20 cellular contexts compared by ENCODE assay signal in genomic region chr13:76266566-76266965, GRCh38.
DNase-seq lines count a peak whose midpoint lies in the region; ATAC-seq, FAIRE-seq and TF ChIP-seq lines count a peak whose summit lies in the region.
"Had no signal": no experiment of that assay in that cellular context is flagged by ENCODE, and none has a peak within 500 bp of the region (broad histone marks: within the 10 kb centered on the region; RNA-seq: fewer than 3 reads in every experiment).

No MANE protein-coding gene starts in this region.

- BruUV-seq in endothelial cell of umbilical vein (replicated peaks; lab: Mats Ljungman, UMichigan): no TSS peak

- peaks cover 14% of the 10 kb centered on the region for H3K4me1 ChIP-seq in ACC112 (ENCODE audit: control insufficient read depth, insufficient read depth, low read length, unreplicated experiment)
- no peaks in the 10 kb centered on the region for H3K4me1 ChIP-seq in adipocyte (ENCODE audit: control insufficient read depth, insufficient read depth, low read length)
- no peaks in the 10 kb centered on the region for H3K4me1 ChIP-seq in endothelial cell of umbilical vein (ENCODE audit: control insufficient read depth, extremely low read depth, insufficient read depth, low read length)
- H3K4me1 ChIP-seq: BLaER1 had no signal

- H3K4me3 Mint-ChIP-seq in activated CD8-positive, alpha-beta T cell treated with anti-CD3 and anti-CD28 coated beads, Interleukin-2, amount 10 ng/mL, durations not matched to agents 7 days and 5 days: no peak overlapping the region
- H3K4me3 Mint-ChIP-seq: CD14-positive monocyte; CD4-positive, alpha-beta memory T cell; GM23338; HFFc6 had no signal

- DNase-seq in adipocyte (ENCODE audit: low read depth) (peak; percentile 61), endothelial cell of umbilical vein (ENCODE audit: low read depth, low spot score) (no peak), fibroblast of peridontal ligament (ENCODE audit: extremely low read depth) (peak; percentile 47), DMS79 treated with DMSO at 0.1 percent for 48 hours (lab: John Stamatoyannopoulos, UW) (no peak)
- no peak for DNase-seq in activated naive CD4-positive, alpha-beta T cell (lab: John Stamatoyannopoulos, UW)
- DNase-seq in activated CD8-positive, alpha-beta T cell treated with anti-CD3 and anti-CD28 coated beads, Interleukin-2, amount 10 ng/mL, durations not matched to agents 7 days and 5 days: no peak
- DNase-seq: CD4-positive, alpha-beta memory T cell; HFFc6 had no signal

- POLR2A ChIA-PET in endothelial cell of umbilical vein (lab: Charles Lee): no interaction called here
- POLR2A ChIA-PET in activated CD8-positive, alpha-beta T cell treated with anti-CD3 and anti-CD28 coated beads, Interleukin-2, amount 10 ng/mL, durations not matched to agents 7 days and 5 days (lab: Charles Lee): no interaction called here

- intact Hi-C loops in endothelial cell of umbilical vein (cut with micrococcal nuclease): no loop called here

- no peak for ATAC-seq in activated CD8-positive, alpha-beta T cell treated with anti-CD3 and anti-CD28 coated beads, Interleukin-2, amount 10 ng/mL, durations not matched to agents 7 days and 5 days
- ATAC-seq: GM23338, HCT116, K562 had no signal

- H3K27ac ChIP-seq in ACC112 (ENCODE audit: low read depth, low read length): 0 out of 2 replicates have a peak overlapping the region, but pooled peaks have one; percentile 29
- no peak overlapping the region for H3K27ac ChIP-seq in endothelial cell of umbilical vein (ENCODE audit: insufficient read depth, low read depth, low read length)
- H3K27ac ChIP-seq: BLaER1 had no signal

- H3K9ac ChIP-seq in adipocyte (ENCODE audit: low read length): no peak overlapping the region
- H3K9ac ChIP-seq in endothelial cell of umbilical vein (replicated peaks; ENCODE audit: extremely low read depth, insufficient read depth, low read length): no peak overlapping the region
- H3K9ac ChIP-seq: BLaER1 had no signal

- CTCF ChIA-PET in endothelial cell of umbilical vein (lab: Charles Lee): no interaction called here
- CTCF ChIA-PET in activated CD8-positive, alpha-beta T cell treated with anti-CD3 and anti-CD28 coated beads, Interleukin-2, amount 10 ng/mL, durations not matched to agents 7 days and 5 days (lab: Charles Lee): no interaction called here

- no peaks in the 10 kb centered on the region for H3K36me3 Mint-ChIP-seq in activated CD8-positive, alpha-beta T cell treated with anti-CD3 and anti-CD28 coated beads, Interleukin-2, amount 10 ng/mL, durations not matched to agents 7 days and 5 days (ENCODE audit: low read depth)
- H3K36me3 Mint-ChIP-seq: CD14-positive monocyte had no signal

- H4K20me1 ChIP-seq in endothelial cell of umbilical vein (replicated peaks; ENCODE audit: control insufficient read depth, extremely low read depth, insufficient read depth, low read length): no peaks in the 10 kb centered on the region
- H4K20me1 ChIP-seq: BLaER1 had no signal

- H3K27me3 ChIP-seq in ACC112 (ENCODE audit: insufficient read depth, low read length) (0 out of 2 replicates have a peak, but pooled peaks cover 5% of the 10 kb centered on the region), adipocyte (replicated peaks; ENCODE audit: control insufficient read depth, insufficient read depth, low read length) (no peaks in the 10 kb centered on the region), endothelial cell of umbilical vein (ENCODE audit: control insufficient read depth in 2 of 2, insufficient read depth in 2 of 2, low read length in 2 of 2) (no peaks in the 10 kb centered on the region)
- H3K27me3 ChIP-seq: BLaER1 had no signal

- dilution Hi-C loops in endothelial cell of umbilical vein (cut with MboI; ENCODE audit: extremely low pct_ligation_motif_present, low sequenced_read_pairs): no loop called here

- H2AFZ ChIP-seq in ACC112 (ENCODE audit: low read length, unreplicated experiment) (no peak overlapping the region), endothelial cell of umbilical vein (ENCODE audit: low read depth, low read length) (no peak overlapping the region)
- H2AFZ ChIP-seq: GM23338 had no signal

- H3K79me2 ChIP-seq in ACC112 (ENCODE audit: control insufficient read depth, insufficient read depth, low read length, unreplicated experiment) (no peaks in the 10 kb centered on the region), endothelial cell of umbilical vein (ENCODE audit: control insufficient read depth, insufficient read depth, low read length) (no peaks in the 10 kb centered on the region)

- no peak for TF ChIP-seq POLR2A in endothelial cell of umbilical vein (IDR thresholded peaks at IDR 0.05; ENCODE audit: low read depth, low read length)

- H3K9me3 Mint-ChIP-seq in activated CD8-positive, alpha-beta T cell treated with anti-CD3 and anti-CD28 coated beads, Interleukin-2, amount 10 ng/mL, durations not matched to agents 7 days and 5 days (ENCODE audit: insufficient read depth): peaks cover 9% of the 10 kb centered on the region

- H3K36me3 ChIP-seq in ACC112 (ENCODE audit: insufficient read depth, low read length) (no peaks in the 10 kb centered on the region), adipocyte (ENCODE audit: control insufficient read depth, insufficient read depth, low read length, severe bottlenecking) (no peaks in the 10 kb centered on the region), endothelial cell of umbilical vein (ENCODE audit: control insufficient read depth in 2 of 2, extremely low read depth in 1 of 2, insufficient read depth in 2 of 2, low read length in 2 of 2) (no peaks in the 10 kb centered on the region)
- H3K36me3 ChIP-seq: BLaER1 had no signal

- H3K4me3 ChIP-seq in ACC112 (ENCODE audit: low read depth, low read length): no peak overlapping the region
- H3K4me3 ChIP-seq in adipocyte (ENCODE audit: low read length): no peak overlapping the region
- H3K4me3 ChIP-seq in endothelial cell of umbilical vein (replicated peaks in 1 of 3; ENCODE audit: insufficient read depth in 1 of 3, low read depth in 1 of 3, low read length in 3 of 3): no peak overlapping the region
- H3K4me3 ChIP-seq: BLaER1, GM23338, K562 had no signal

- FAIRE-seq in endothelial cell of umbilical vein (lab: Jason Lieb, UNC): no peak
- FAIRE-seq: A204.1, G401.6, GM12891, GM18507, H54, HTR-8/SVneo, K562 had no signal

- TF ChIP-seq CTCF in endothelial cell of umbilical vein (IDR thresholded peaks at IDR 0.05; ENCODE audit: extremely low read depth in 1 of 2, insufficient read depth in 1 of 2, low read depth in 1 of 2, low read length in 2 of 2): no peak

- H3K4me1 Mint-ChIP-seq in activated CD8-positive, alpha-beta T cell treated with anti-CD3 and anti-CD28 coated beads, Interleukin-2, amount 10 ng/mL, durations not matched to agents 7 days and 5 days (ENCODE audit: low read depth): no peaks in the 10 kb centered on the region
- H3K4me1 Mint-ChIP-seq: CD14-positive monocyte; CD4-positive, alpha-beta memory T cell; GM23338 had no signal

- H3K27me3 Mint-ChIP-seq in activated CD8-positive, alpha-beta T cell treated with anti-CD3 and anti-CD28 coated beads, Interleukin-2, amount 10 ng/mL, durations not matched to agents 7 days and 5 days (ENCODE audit: low read depth): no peaks in the 10 kb centered on the region
- H3K27me3 Mint-ChIP-seq: CD4-positive, alpha-beta memory T cell had no signal

- H3K9me1 ChIP-seq in endothelial cell of umbilical vein (replicated peaks; ENCODE audit: control insufficient read depth, extremely low read depth, insufficient read depth, low read length): no peaks in the 10 kb centered on the region

- H3K9me3 ChIP-seq in adipocyte (ENCODE audit: control insufficient read depth, low read length): peaks cover 4% of the 10 kb centered on the region
- H3K9me3 ChIP-seq in endothelial cell of umbilical vein (replicated peaks; ENCODE audit: control insufficient read depth, insufficient read depth, low read length): no peaks in the 10 kb centered on the region
- H3K9me3 ChIP-seq: BLaER1 had no signal

- H3K27ac Mint-ChIP-seq in activated CD8-positive, alpha-beta T cell treated with anti-CD3 and anti-CD28 coated beads, Interleukin-2, amount 10 ng/mL, durations not matched to agents 7 days and 5 days: no peak overlapping the region
- H3K27ac Mint-ChIP-seq: CD14-positive monocyte; CD4-positive, alpha-beta memory T cell; GM23338; HFFc6 had no signal

- no peak overlapping the region for H3K4me2 ChIP-seq in endothelial cell of umbilical vein (ENCODE audit: insufficient read depth, low read length)
- H3K4me2 ChIP-seq: BLaER1, GM23338 had no signal

TF ChIP-seq in endothelial cell of umbilical vein, 7 proteins besides CTCF, POLR2A, EP300 and RAD21:
- TF ChIP-seq MYC (IDR thresholded peaks at IDR 0.05; ENCODE audit: low read depth, low read length): no peak
- peak; percentile 28 for TF ChIP-seq JUN (IDR thresholded peaks at IDR 0.05; ENCODE audit: borderline replicate concordance, insufficient read depth, insufficient read length, low read depth)

Comparison
In these comparisons a context has a peak if more than half of its experiments do, and no peak if none do; other contexts are left out.
1. DNase-seq: peak in adipocyte (single experiment) and fibroblast of peridontal ligament (single experiment); none in endothelial cell of umbilical vein (single experiment), activated naive CD4-positive, alpha-beta T cell (0 of 4), activated CD8-positive, alpha-beta T cell treated with anti-CD3 and anti-CD28 coated beads, Interleukin-2, amount 10 ng/mL, durations not matched to agents 7 days and 5 days (single experiment) and DMS79 treated with DMSO at 0.1 percent for 48 hours (single experiment).